Comparison of ENCODE assay signal across 8 cellular contexts in genomic region chr7:92837214-92837749, GRCh38. TPM values are rescaled to one million over a fixed set of nuclear protein-coding genes. Genes with fewer than 3 reads are reported as not detected.
DNase-seq lines count a peak whose midpoint lies in the region; ATAC-seq and TF ChIP-seq lines count a peak whose summit lies in the region.

No MANE protein-coding gene starts in this region.

- H3K9me3 ChIP-seq in OCI-LY7 (ENCODE audit: low read length) (no peaks in the 10 kb centered on the region), neuron (ENCODE audit: low read length) (no peaks in the 10 kb centered on the region)
- H3K9me3 ChIP-seq in effector memory CD4-positive, alpha-beta T cell (ENCODE audit: control insufficient read depth, low read length), result no peaks in the 10 kb centered on the region

- intact Hi-C loops in OCI-LY7 (cut with micrococcal nuclease; ENCODE audit: unreplicated experiment), result loop anchor here (10.0 kb wide), 4 partner anchors 218 to 892 kb away; partner anchors contain the start of genes AKAP9, ANKIB1, KRIT1 and VPS50

- H3K79me2 ChIP-seq in OCI-LY7 (ENCODE audit: insufficient read depth, low read depth, low read length), result peaks cover 6% of the 10 kb centered on the region

- H3K4me2 ChIP-seq in OCI-LY7 (ENCODE audit: low read length), result peak overlapping the region; percentile 95

- no peaks in the 10 kb centered on the region for H3K9me2 ChIP-seq in OCI-LY7 (ENCODE audit: insufficient read depth, low read length)

- no peak for TF ChIP-seq CTCF in OCI-LY7 (conservative IDR thresholded peaks at IDR 0.05; ENCODE audit: low read length)

- H3K4me3 ChIP-seq in OCI-LY7 (ENCODE audit: low read depth, low read length, poor library complexity, severe bottlenecking) (peak overlapping the region; percentile 77), neuron (ENCODE audit: low read length) (peak overlapping the region; percentile 85)
- H3K4me3 ChIP-seq in effector memory CD4-positive, alpha-beta T cell (ENCODE audit: insufficient read depth, low read depth, low read length, poor library complexity, severe bottlenecking), result peak overlapping the region; percentile 96

- H3K36me3 ChIP-seq in OCI-LY7 (ENCODE audit: insufficient read depth, low read length), result no peaks in the 10 kb centered on the region
- no peaks in the 10 kb centered on the region for H3K36me3 ChIP-seq in effector memory CD4-positive, alpha-beta T cell (ENCODE audit: control insufficient read depth, insufficient read depth, low read length)
- no peaks in the 10 kb centered on the region for H3K36me3 ChIP-seq in neuron (ENCODE audit: insufficient read depth, low read length)

- no peak overlapping the region for H3K27ac ChIP-seq in OCI-LY7 (ENCODE audit: low read depth, low read length, poor library complexity, severe bottlenecking)
- H3K27ac ChIP-seq in effector memory CD4-positive, alpha-beta T cell (ENCODE audit: insufficient read depth, low read length, poor library complexity, severe bottlenecking), result peak overlapping the region; percentile 12

- H2AFZ ChIP-seq in OCI-LY7 (ENCODE audit: low read length) (no peak overlapping the region), neuron (ENCODE audit: low read depth, low read length) (peak overlapping the region; percentile 84)

- BruUV-seq in OCI-LY7 (replicated peaks; lab: Mats Ljungman, UMichigan), result no TSS peak

- H3K4me1 ChIP-seq in OCI-LY7 (ENCODE audit: insufficient read depth, low read length, poor library complexity, severe bottlenecking) (peaks cover 7% of the 10 kb centered on the region), neuron (ENCODE audit: insufficient read depth, low read length) (peaks cover 26% of the 10 kb centered on the region)
- H3K4me1 ChIP-seq in effector memory CD4-positive, alpha-beta T cell (ENCODE audit: control insufficient read depth, insufficient read depth, low read length, poor library complexity, severe bottlenecking), result peaks cover 8% of the 10 kb centered on the region

- CTCF ChIA-PET in OCI-LY7 (lab: Charles Lee; ENCODE audit: unreplicated experiment), result no interaction called here

- no peaks in the 10 kb centered on the region for H3K27me3 ChIP-seq in effector memory CD4-positive, alpha-beta T cell (replicated peaks; ENCODE audit: control insufficient read depth, insufficient read depth, low read length, poor library complexity, severe bottlenecking)
- no peaks in the 10 kb centered on the region for H3K27me3 ChIP-seq in neuron (ENCODE audit: insufficient read depth, low read length)

- no peaks in the 10 kb centered on the region for H4K20me1 ChIP-seq in OCI-LY7 (ENCODE audit: insufficient read depth, low read length)

- ATAC-seq in GM18909 (IDR thresholded peaks at IDR 0.05; ENCODE audit: poor library complexity, unreplicated experiment), result no peak

- POLR2A ChIA-PET in OCI-LY7 (lab: Charles Lee), result interaction anchor here (0.6 to 1.2 kb wide), 4 partner anchors 21 to 335 kb away, joined by 3 to 4 read pairs (median 3); no protein-coding TSS in a partner anchor

- DNase-seq in NCI-H146 (lab: John Stamatoyannopoulos, UW), result peak; percentile 22
- DNase-seq in NCI-H146 treated with DMSO at 0.1 percent for 48 hours (lab: John Stamatoyannopoulos, UW; ENCODE audit: unreplicated experiment), result no peak
- DNase-seq in OCI-LY7 (ENCODE audit: low spot score), result no peak
- no peak for DNase-seq in effector memory CD4-positive, alpha-beta T cell
- no peak for DNase-seq in NCI-H2107 treated with DMSO at 0.1 percent for 48 hours (lab: John Stamatoyannopoulos, UW; ENCODE audit: unreplicated experiment)
- DNase-seq in activated effector memory CD4-positive, alpha-beta T cell treated with Interleukin-2 at 50 U/mL for 16 hours, result no peak

RNA-seq across cellular contexts. Expression of gene CDK6, which starts 0.9 kb away (rescaled TPM):
- total RNA-seq in OCI-LY7 (2014; rRNA removed; shearing (Covaris generic)), result 43.6 and 44.1 TPM in 2 replicates
- total RNA-seq in OCI-LY7 (2022), result 35.5 and 45.4 TPM in 2 replicates
